In genomic region chr12:60107992-60108391, GRCh38 we compare ENCODE assay signal across 27 cellular contexts.
"Had no signal": no experiment of that assay in that cellular context is flagged by ENCODE, and none has a peak within 500 bp of the region (broad histone marks: within the 10 kb centered on the region; RNA-seq: fewer than 3 reads in every experiment).

No MANE protein-coding gene starts in this region.

- H3K4me3 ChIP-seq: stomach, suprapubic skin, testis, thoracic aorta, thyroid gland, tibial artery, tibial nerve, transverse colon, upper lobe of left lung, upper lobe of right lung, uterus, vagina had no signal

- H3K9me3 ChIP-seq: stomach, suprapubic skin, testis, thoracic aorta, thyroid gland, tibial artery, tibial nerve, transverse colon, upper lobe of right lung, uterus, vagina had no signal

- H3K4me1 ChIP-seq: stomach, suprapubic skin, testis, thyroid gland, tibial artery, tibial nerve, transverse colon, upper lobe of left lung, upper lobe of right lung, uterus, vagina had no signal

- DNase-seq: stimulated activated CD4-positive, alpha-beta T cell treated with anti-CD3 and anti-CD28 coated beads, Interleukin-2, amount 100 ng/mL, for 48 hours; stimulated activated CD4-positive, alpha-beta T cell treated with anti-CD3 and anti-CD28 coated beads, Interleukin-4, amount 100 ng/mL, for 1 hour; stimulated activated CD4-positive, alpha-beta T cell treated with anti-CD3 and anti-CD28 coated beads, Interleukin-4, amount 100 ng/mL, for 24 hours; stimulated activated CD4-positive, alpha-beta T cell treated with anti-CD3 and anti-CD28 coated beads, Interleukin-4, amount 100 ng/mL, for 4 hours; stimulated activated CD8-positive, alpha-beta memory T cell treated with anti-CD3 and anti-CD28 coated beads, Interleukin-4, amount 100 ng/mL, for 48 hours; stimulated activated naive B cell treated with anti-CD40 and anti-IgM and Interleukin-4, amounts not matched to agents 10 μg/mL and 1 μg/mL and 100 μg/mL, for 72 hours; stimulated activated naive CD4-positive, alpha-beta T cell; stimulated activated naive CD4-positive, alpha-beta T cell treated with Interleukin-2 at 50 U/mL for 16 hours; stimulated activated naive CD8-positive, alpha-beta T cell treated with anti-CD3 and anti-CD28 coated beads, Interleukin-15, amount 100 ng/mL, for 72 hours; stimulated activated naive CD8-positive, alpha-beta T cell treated with anti-CD3 and anti-CD28 coated beads, Interleukin-15, Interleukin-2, amounts not matched to agents 100 U/mL and 50 U/mL, for 24 hours; stomach; substantia nigra; testis; thyroid gland; tibial artery; transverse colon; trophoblast cell; upper lobe of left lung; upper lobe of right lung; uterus had no signal

- ATAC-seq: stimulated activated effector memory CD8-positive, alpha-beta T cell treated with anti-CD3 and anti-CD28 coated beads, Interleukin-12 subunit alpha, Interleukin-12 subunit beta, amount 100 ng/mL, for 72 hours; stimulated activated memory B cell treated with anti-CD40 and anti-IgM and Interleukin-4, amounts not matched to agents 10 μg/mL and 1 μg/mL and 100 μg/mL, for 72 hours; stimulated activated naive B cell treated with anti-CD40 and anti-IgM and Interleukin-4, amounts not matched to agents 10 μg/mL and 1 μg/mL and 100 μg/mL, for 72 hours; stimulated activated naive CD8-positive, alpha-beta T cell treated with anti-CD3 and anti-CD28 coated beads, Interleukin-15, amount 100 ng/mL, for 72 hours; stimulated activated naive CD8-positive, alpha-beta T cell treated with anti-CD3 and anti-CD28 coated beads, Interleukin-15, Interleukin-2, amounts not matched to agents 100 U/mL and 50 U/mL, for 24 hours; upper lobe of right lung had no signal

- H3K36me3 ChIP-seq: stomach, suprapubic skin, thoracic aorta, thyroid gland, tibial artery, tibial nerve, transverse colon, upper lobe of left lung, upper lobe of right lung, uterus, vagina had no signal

- FAIRE-seq: urothelium cell line had no signal

- H3K27ac ChIP-seq: stomach, suprapubic skin, testis, thoracic aorta, thyroid gland, tibial artery, tibial nerve, transverse colon, upper lobe of left lung, upper lobe of right lung, uterus, vagina had no signal

- H3K27me3 ChIP-seq: stomach, suprapubic skin, testis, thyroid gland, tibial artery, tibial nerve, transverse colon, upper lobe of left lung, upper lobe of right lung, uterus, vagina had no signal
